27 cellular contexts compared by ENCODE assay signal in genomic region chr20:1696521-1697209, GRCh38. TPM values are rescaled to one million over a fixed set of nuclear protein-coding genes. Genes with fewer than 3 reads are reported as not detected.
A peak's percentile ranks its signal among the peaks of the same experiment; 100 is the strongest.
DNase-seq lines count a peak whose midpoint lies in the region; ATAC-seq lines count a peak whose summit lies in the region.
"Had no signal": no experiment of that assay in that cellular context is flagged by ENCODE, and none has a peak within 500 bp of the region (broad histone marks: within the 10 kb centered on the region; RNA-seq: fewer than 3 reads in every experiment).

No MANE protein-coding gene starts in this region.

- no peaks in the 10 kb centered on the region for H3K27me3 Mint-ChIP-seq in activated T-cell treated with anti-CD3 and anti-CD28 coated beads, Interleukin-2, amount 50 U/mL, for 72 hours (ENCODE audit: low read depth)
- H3K27me3 Mint-ChIP-seq in T-cell, result no peaks in the 10 kb centered on the region
- no peaks in the 10 kb centered on the region for H3K27me3 Mint-ChIP-seq in activated naive CD8-positive, alpha-beta T cell treated with anti-CD3 and anti-CD28 coated beads, Interleukin-2, amount 50 U/mL, for 24 hours
- no peaks in the 10 kb centered on the region for H3K27me3 Mint-ChIP-seq in stimulated activated naive CD8-positive, alpha-beta T cell treated with anti-CD3 and anti-CD28 coated beads, Interleukin-15, amount 100 ng/mL, for 72 hours

- peaks cover 30% of the 10 kb centered on the region for H3K4me1 Mint-ChIP-seq in activated T-cell treated with anti-CD3 and anti-CD28 coated beads, Interleukin-2, amount 50 U/mL, for 72 hours (ENCODE audit: low read depth)
- H3K4me1 Mint-ChIP-seq in T-cell, result peaks cover 27 to 53% (median 34%) of the 10 kb centered on the region in 3 donors
- peaks cover 17% of the 10 kb centered on the region for H3K4me1 Mint-ChIP-seq in activated naive CD8-positive, alpha-beta T cell treated with anti-CD3 and anti-CD28 coated beads, Interleukin-2, amount 50 U/mL, for 24 hours
- peaks cover 40% of the 10 kb centered on the region for H3K4me1 Mint-ChIP-seq in stimulated activated naive CD8-positive, alpha-beta T cell treated with anti-CD3 and anti-CD28 coated beads, Interleukin-15, amount 100 ng/mL, for 72 hours
- H3K4me1 Mint-ChIP-seq: nephron progenitor cell had no signal

- peak overlapping the region; percentile 25 to 46 for H3K4me3 Mint-ChIP-seq in activated T-cell treated with anti-CD3 and anti-CD28 coated beads, Interleukin-2, amount 50 U/mL, for 72 hours
- peak overlapping the region in 1 of 3 donors; percentile 33 for H3K4me3 Mint-ChIP-seq in T-cell
- H3K4me3 Mint-ChIP-seq in activated naive CD8-positive, alpha-beta T cell treated with anti-CD3 and anti-CD28 coated beads, Interleukin-2, amount 50 U/mL, for 24 hours, result no peak overlapping the region
- H3K4me3 Mint-ChIP-seq in stimulated activated naive CD8-positive, alpha-beta T cell treated with anti-CD3 and anti-CD28 coated beads, Interleukin-15, amount 100 ng/mL, for 72 hours, result peak overlapping the region; percentile 14 to 17
- H3K4me3 Mint-ChIP-seq: nephron progenitor cell, WTC11 had no signal

- peak; percentile 77 to 91 for ATAC-seq in activated T-cell treated with anti-CD3 and anti-CD28 coated beads, Interleukin-2, amount 50 U/mL, for 72 hours (replicated peaks in 1 of 2)
- peak; percentile 63 to 89 (median 67) for ATAC-seq in T-cell (replicated peaks in 1 of 4)
- ATAC-seq in activated naive CD8-positive, alpha-beta T cell treated with anti-CD3 and anti-CD28 coated beads, Interleukin-2, amount 50 U/mL, for 24 hours, result peak; percentile 80
- ATAC-seq in stimulated activated naive CD8-positive, alpha-beta T cell treated with anti-CD3 and anti-CD28 coated beads, Interleukin-15, amount 100 ng/mL, for 72 hours, result peak; percentile 90
- ATAC-seq in GM21717 (IDR thresholded peaks at IDR 0.05; ENCODE audit: unreplicated experiment), result no peak
- ATAC-seq: WTC11 had no signal

- peaks cover 2 to 6% of the 10 kb centered on the region in 2 donors for H3K36me3 Mint-ChIP-seq in activated T-cell treated with anti-CD3 and anti-CD28 coated beads, Interleukin-2, amount 50 U/mL, for 72 hours (ENCODE audit: insufficient read depth in 2 of 2)
- peaks cover 5% of the 10 kb centered on the region for H3K36me3 Mint-ChIP-seq in T-cell
- peaks cover 6% of the 10 kb centered on the region for H3K36me3 Mint-ChIP-seq in activated naive CD8-positive, alpha-beta T cell treated with anti-CD3 and anti-CD28 coated beads, Interleukin-2, amount 50 U/mL, for 24 hours (ENCODE audit: low read depth)
- H3K36me3 Mint-ChIP-seq: WTC11 had no signal

- CTCF ChIA-PET in T-cell (lab: Charles Lee), result interaction anchor here in 1 of 2 donors (0.6 to 1.1 kb wide), 2 partner anchors 13 to 41 kb away, joined by 3 read pairs; no protein-coding TSS in a partner anchor

- peak overlapping the region; percentile 24 for H3K27ac Mint-ChIP-seq in activated T-cell treated with anti-CD3 and anti-CD28 coated beads, Interleukin-2, amount 50 U/mL, for 72 hours
- peak overlapping the region; percentile 17 to 40 for H3K27ac Mint-ChIP-seq in T-cell
- peak overlapping the region; percentile 32 for H3K27ac Mint-ChIP-seq in activated naive CD8-positive, alpha-beta T cell treated with anti-CD3 and anti-CD28 coated beads, Interleukin-2, amount 50 U/mL, for 24 hours
- peak overlapping the region; percentile 20 to 50 for H3K27ac Mint-ChIP-seq in stimulated activated naive CD8-positive, alpha-beta T cell treated with anti-CD3 and anti-CD28 coated beads, Interleukin-15, amount 100 ng/mL, for 72 hours
- H3K27ac Mint-ChIP-seq: activated T-helper 2 cell treated with anti-CD3 and anti-CD28 coated beads, Interferon-gamma antibody, Interleukin-2, Interleukin-4, amounts not matched to agents 10 μg/mL and 5 μg/mL and 100 μg/mL, durations not matched to agents 14 hours and 24 hours and 36 hours; WTC11 had no signal

- no peak for DNase-seq in activated T-cell treated with anti-CD3 and anti-CD28 coated beads, Interleukin-2, amount 50 U/mL, for 72 hours
- no peak for DNase-seq in activated T-cell treated with anti-CD3 and anti-CD28 coated beads, Interleukin-2, amount 50 U/mL, for 1 hour
- DNase-seq in T-cell (no peak), C1 segment of cervical spinal cord (lab: John Stamatoyannopoulos, UW) (no peak)
- DNase-seq in activated naive CD8-positive, alpha-beta T cell treated with anti-CD3 and anti-CD28 coated beads, Interleukin-2, amount 50 U/mL, for 24 hours, result no peak
- DNase-seq in stimulated activated naive CD8-positive, alpha-beta T cell treated with anti-CD3 and anti-CD28 coated beads, Interleukin-15, amount 100 ng/mL, for 72 hours, result no peak
- DNase-seq: ACHN; amygdala; DMS 273 treated with DMSO at 0.1 percent for 48 hours; IMR-90; islet precursor cell; midbrain; NCI-H1105 treated with DMSO at 0.1 percent for 48 hours; NCI-H2029 treated with DMSO at 0.1 percent for 48 hours; NCI-H345; NCI-H748 treated with DMSO at 0.1 percent for 48 hours; nephron progenitor cell; ovary; retina; stimulated activated CD4-positive, alpha-beta T cell treated with anti-CD3 and anti-CD28 coated beads, Interleukin-2, amount 100 ng/mL, for 24 hours had no signal

- H3K9me3 Mint-ChIP-seq in activated T-cell treated with anti-CD3 and anti-CD28 coated beads, Interleukin-2, amount 50 U/mL, for 72 hours, result peaks cover 0 to 5% of the 10 kb centered on the region in 2 donors
- H3K9me3 Mint-ChIP-seq in T-cell, result peaks cover 0 to 5% (median under 1%) of the 10 kb centered on the region in 3 donors
- H3K9me3 Mint-ChIP-seq in activated naive CD8-positive, alpha-beta T cell treated with anti-CD3 and anti-CD28 coated beads, Interleukin-2, amount 50 U/mL, for 24 hours, result no peaks in the 10 kb centered on the region
- peaks cover 7 to 15% of the 10 kb centered on the region in 2 donors for H3K9me3 Mint-ChIP-seq in stimulated activated naive CD8-positive, alpha-beta T cell treated with anti-CD3 and anti-CD28 coated beads, Interleukin-15, amount 100 ng/mL, for 72 hours

- POLR2A ChIA-PET in T-cell (lab: Charles Lee), result no interaction called here

RNA-seq across cellular contexts. Expression of gene SIRPG, which starts 39.1 kb away (rescaled TPM):
- 10 to 100 TPM; 37.0 to 55.4 TPM for total RNA-seq in activated T-cell treated with anti-CD3 and anti-CD28 coated beads, Interleukin-2, amount 50 U/mL, for 72 hours
- total RNA-seq in T-cell, result 10 to 100 TPM; 25.4 to 59.5 (median 28.6) TPM
- total RNA-seq: fibroblast of lung, IMR-90, smooth muscle cell, suprapubic skin, urinary bladder, WTC11 had no signal
